1 cellular context compared by ENCODE assay signal in genomic region chr19:35746556-35746955, GRCh38.
TF ChIP-seq lines count a peak whose summit lies in the region.

No MANE protein-coding gene starts in this region.

TF ChIP-seq in IMR-90, 13 proteins besides CTCF, POLR2A, EP300 and RAD21:
- no peak for TF ChIP-seq MXI1 (IDR thresholded peaks at IDR 0.05; ENCODE audit: borderline replicate concordance, low read depth, low read length)
- no peak for TF ChIP-seq MAZ (IDR thresholded peaks at IDR 0.05; ENCODE audit: borderline replicate concordance, low read depth, low read length)
- no peak for TF ChIP-seq NFE2L2 (IDR thresholded peaks at IDR 0.05; ENCODE audit: low read depth, low read length)
- TF ChIP-seq USF2 (IDR thresholded peaks at IDR 0.05; ENCODE audit: low read depth, low read length) = no peak
- no peak for TF ChIP-seq CHD1 (IDR thresholded peaks at IDR 0.05; ENCODE audit: low read depth, low read length)
- no peak for TF ChIP-seq FOS (IDR thresholded peaks at IDR 0.05; ENCODE audit: low read depth, low read length)
- TF ChIP-seq RCOR1 (IDR thresholded peaks at IDR 0.05; ENCODE audit: insufficient replicate concordance, low read length) = no peak
- no peak for TF ChIP-seq RFX5 (IDR thresholded peaks at IDR 0.05; ENCODE audit: low read depth, low read length)
- TF ChIP-seq CEBPB (IDR thresholded peaks at IDR 0.05; ENCODE audit: low read depth, low read length) = no peak
